Comparison of ENCODE assay signal across 8 cellular contexts in genomic region chr10:63713191-63714144, GRCh38.
DNase-seq lines count a peak whose midpoint lies in the region; ATAC-seq, FAIRE-seq and TF ChIP-seq lines count a peak whose summit lies in the region.

No MANE protein-coding gene starts in this region.

- DNase-seq in Caki2 (ENCODE audit: low read depth) (peak; percentile 63), NCI-H2227 (lab: John Stamatoyannopoulos, UW; ENCODE audit: unreplicated experiment) (peak; percentile 80), EL (no peak), erythroblast (lab: John Stamatoyannopoulos, UW) (no peak)

- peak overlapping the region; percentile 80 for H3K27ac ChIP-seq in muscle layer of colon (ENCODE audit: low read depth, low read length)

- no peak for ATAC-seq in HG02798 (IDR thresholded peaks at IDR 0.05; ENCODE audit: poor library complexity, unreplicated experiment)
- ATAC-seq in GM21447 (IDR thresholded peaks at IDR 0.05; ENCODE audit: unreplicated experiment): no peak

- no peak for TF ChIP-seq POLR2A in erythroblast (IDR thresholded peaks at IDR 0.05; ENCODE audit: low read length)

- H3K9ac ChIP-seq in muscle layer of colon (ENCODE audit: low read length): no peak overlapping the region

- no peaks in the 10 kb centered on the region for H3K27me3 ChIP-seq in muscle layer of colon (ENCODE audit: control insufficient read depth in 1 of 2, insufficient read depth in 2 of 2, low read length in 2 of 2)

- in situ Hi-C loops in Caki2 (cut with HindIII; ENCODE audit: low pct_unique_long_range_greater_than_20kb, low sequenced_read_pairs): loop anchor here (10.0 to 25.0 kb wide), 2 partner anchors 199 to 551 kb away; no protein-coding TSS in a partner anchor

- peak overlapping the region in 1 of 2 donors; percentile 1 for H3K4me3 ChIP-seq in muscle layer of colon (ENCODE audit: low read depth in 1 of 2, low read length in 2 of 2)

- peaks cover 34% of the 10 kb centered on the region for H3K4me1 ChIP-seq in muscle layer of colon (ENCODE audit: insufficient read depth, low read length)

- peak; percentile 88 for FAIRE-seq in endometrium (lab: Jason Lieb, UNC)

- no peaks in the 10 kb centered on the region for H3K36me3 ChIP-seq in muscle layer of colon (ENCODE audit: insufficient read depth, low read length)

- H3K9me3 ChIP-seq in muscle layer of colon (ENCODE audit: low read length): no peaks in the 10 kb centered on the region

Comparison
In these comparisons a context has a peak if more than half of its experiments do, and no peak if none do; other contexts are left out.
1. DNase-seq: peak in Caki2 (single experiment) and NCI-H2227 (single experiment); none in EL (single experiment) and erythroblast (0 of 2).